Comparison of ENCODE assay signal across 26 cellular contexts in genomic region chr11:17218403-17218802, GRCh38.
"Had no signal": no experiment of that assay in that cellular context is flagged by ENCODE, and none has a peak within 500 bp of the region (broad histone marks: within the 10 kb centered on the region; RNA-seq: fewer than 3 reads in every experiment).

No MANE protein-coding gene starts in this region.

- H3K4me3 Mint-ChIP-seq: immature natural killer cell; memory B cell; naive thymus-derived CD4-positive, alpha-beta T cell; natural killer cell treated with Interleukin-12 subunit alpha and Interleukin-12 subunit beta and Interleukin-15 and Interleukin-18, amount 100 ng/mL, for 72 hours; stimulated activated memory B cell treated with anti-CD40 and anti-IgM and Interleukin-4, amounts not matched to agents 10 μg/mL and 1 μg/mL and 100 μg/mL, for 72 hours; stimulated activated naive CD8-positive, alpha-beta T cell treated with anti-CD3 and anti-CD28 coated beads, Interleukin-15, amount 100 ng/mL, for 72 hours; type B pancreatic cell had no signal

- H3K36me3 Mint-ChIP-seq: immature natural killer cell had no signal

- H3K27ac Mint-ChIP-seq: immature natural killer cell; memory B cell; naive thymus-derived CD4-positive, alpha-beta T cell; natural killer cell treated with Interleukin-12 subunit alpha and Interleukin-12 subunit beta and Interleukin-15 and Interleukin-18, amount 100 ng/mL, for 72 hours; progenitor cell of endocrine pancreas; stimulated activated memory B cell treated with anti-CD40 and anti-IgM and Interleukin-4, amounts not matched to agents 10 μg/mL and 1 μg/mL and 100 μg/mL, for 72 hours; stimulated activated naive CD8-positive, alpha-beta T cell treated with anti-CD3 and anti-CD28 coated beads, Interleukin-15, amount 100 ng/mL, for 72 hours; type B pancreatic cell had no signal

- H3K9me3 Mint-ChIP-seq: memory B cell; natural killer cell treated with Interleukin-12 subunit alpha and Interleukin-12 subunit beta and Interleukin-15 and Interleukin-18, amount 100 ng/mL, for 72 hours; stimulated activated memory B cell treated with anti-CD40 and anti-IgM and Interleukin-4, amounts not matched to agents 10 μg/mL and 1 μg/mL and 100 μg/mL, for 72 hours; stimulated activated naive CD8-positive, alpha-beta T cell treated with anti-CD3 and anti-CD28 coated beads, Interleukin-15, amount 100 ng/mL, for 72 hours had no signal

- H3K4me3 ChIP-seq: left ventricle myocardium inferior, lung, mucosa of descending colon, ovary, right atrium auricular region, right lobe of liver, smooth muscle cell, tibial nerve, uterus had no signal

- H3K27ac ChIP-seq: left ventricle myocardium inferior, ovary, right atrium auricular region, right lobe of liver, tibial nerve, uterus had no signal

- ATAC-seq: mucosa of descending colon; naive thymus-derived CD4-positive, alpha-beta T cell; natural killer cell treated with Interleukin-12 subunit alpha and Interleukin-12 subunit beta and Interleukin-15 and Interleukin-18, amount 100 ng/mL, for 72 hours; right lobe of liver; stimulated activated memory B cell treated with anti-CD40 and anti-IgM and Interleukin-4, amounts not matched to agents 10 μg/mL and 1 μg/mL and 100 μg/mL, for 72 hours; stimulated activated naive CD8-positive, alpha-beta T cell treated with anti-CD3 and anti-CD28 coated beads, Interleukin-15, amount 100 ng/mL, for 72 hours had no signal

- H3K4me1 Mint-ChIP-seq: immature natural killer cell; memory B cell; naive thymus-derived CD4-positive, alpha-beta T cell; stimulated activated memory B cell treated with anti-CD40 and anti-IgM and Interleukin-4, amounts not matched to agents 10 μg/mL and 1 μg/mL and 100 μg/mL, for 72 hours; stimulated activated naive CD8-positive, alpha-beta T cell treated with anti-CD3 and anti-CD28 coated beads, Interleukin-15, amount 100 ng/mL, for 72 hours had no signal

- H3K27me3 ChIP-seq: ovary, right atrium auricular region, right lobe of liver, tibial nerve, uterus had no signal

- H3K36me3 ChIP-seq: left ventricle myocardium inferior, ovary, right atrium auricular region, right lobe of liver, tibial nerve, uterus had no signal

- H3K4me1 ChIP-seq: left ventricle myocardium inferior, right atrium auricular region, right lobe of liver, tibial nerve, uterus had no signal

- H3K4me2 ChIP-seq: smooth muscle cell had no signal

- H3K27me3 Mint-ChIP-seq: progenitor cell of endocrine pancreas; stimulated activated memory B cell treated with anti-CD40 and anti-IgM and Interleukin-4, amounts not matched to agents 10 μg/mL and 1 μg/mL and 100 μg/mL, for 72 hours; stimulated activated naive CD8-positive, alpha-beta T cell treated with anti-CD3 and anti-CD28 coated beads, Interleukin-15, amount 100 ng/mL, for 72 hours; type B pancreatic cell had no signal

- H3K9me3 ChIP-seq: mucosa of descending colon, ovary, right lobe of liver, uterus had no signal

- DNase-seq: hypothalamus; immature natural killer cell; kidney; left ventricle myocardium inferior; midbrain; mucosa of descending colon; naive thymus-derived CD4-positive, alpha-beta T cell; ovary; right lobe of liver; stimulated activated CD4-positive, alpha-beta T cell treated with anti-CD3 and anti-CD28 coated beads, Interleukin-1b, Interleukin-23, amount 100 ng/mL, for 48 hours; stimulated activated CD4-positive, alpha-beta T cell treated with anti-CD3 and anti-CD28 coated beads, Interleukin-2, amount 100 ng/mL, for 48 hours; stimulated activated CD4-positive, alpha-beta T cell treated with anti-CD3 and anti-CD28 coated beads, Interleukin-4, amount 100 ng/mL, for 4 hours; stimulated activated CD8-positive, alpha-beta memory T cell treated with anti-CD3 and anti-CD28 coated beads, Interleukin-4, amount 100 ng/mL, for 48 hours; stimulated activated naive CD4-positive, alpha-beta T cell treated with Interleukin-2 at 50 U/mL for 16 hours; stimulated activated naive CD8-positive, alpha-beta T cell treated with anti-CD3 and anti-CD28 coated beads, Interleukin-15, amount 100 ng/mL, for 72 hours; substantia nigra; uterus had no signal
